In the genomic region with DNA sequence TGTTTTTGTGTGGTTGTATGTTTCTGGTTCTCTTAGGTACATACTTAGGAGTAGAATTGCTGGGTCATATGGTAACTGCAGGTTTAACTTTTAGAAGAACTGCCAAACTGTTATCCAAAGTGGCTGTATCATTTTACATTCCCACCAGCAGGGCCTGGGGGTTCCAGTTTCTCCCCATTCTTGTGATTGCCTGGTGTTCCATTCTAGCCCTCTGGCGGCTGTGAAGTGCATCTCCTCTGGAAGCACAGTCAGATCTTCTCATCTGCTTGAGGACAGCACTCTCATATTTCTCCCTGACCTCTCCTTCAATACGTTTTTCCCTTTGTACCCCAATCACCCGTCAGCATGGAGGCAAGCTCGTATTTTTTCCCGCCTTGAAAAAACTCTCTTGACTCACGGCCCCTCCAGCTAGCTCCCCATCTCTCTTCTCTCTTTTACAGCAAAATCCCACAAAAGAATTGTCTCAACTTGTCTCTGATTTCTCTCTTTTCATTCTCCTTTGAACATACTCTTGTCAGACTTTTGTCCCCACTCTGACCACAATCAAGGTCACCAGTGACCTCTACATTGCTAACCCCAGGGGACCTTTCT, we compare ENCODE assay signal across 11 cellular contexts. TPM values are rescaled to one million over a fixed set of nuclear protein-coding genes. Genes with fewer than 3 reads are reported as not detected.
DNase-seq lines count a peak whose midpoint lies in the region; ATAC-seq, FAIRE-seq and TF ChIP-seq lines count a peak whose summit lies in the region.
"Had no signal": no experiment of that assay in that cellular context is flagged by ENCODE, and none has a peak within 500 bp of the region (broad histone marks: within the 10 kb centered on the region; RNA-seq: fewer than 3 reads in every experiment).

No MANE protein-coding gene starts in this region.

- H3K4me1 Mint-ChIP-seq in CD4-positive, alpha-beta memory T cell: peaks cover 0 to 4% (median 0%) of the 10 kb centered on the region in 4 donors
- peaks cover 0 to 5% (median 0%) of the 10 kb centered on the region in 3 donors for H3K4me1 Mint-ChIP-seq in T-cell

- CTCF ChIA-PET in HepG2 (lab: Yijun Ruan, JAX; ENCODE audit: low intra/inter-chr PET ratio, low total read pairs) (interaction anchor here (1.1 to 3.0 kb wide), 3 partner anchors 54 to 249 kb away, joined by 3 to 48 read pairs (median 4); a partner anchor contains a TSS), T-cell (lab: Charles Lee) (no interaction called here)
- CTCF ChIA-PET in CD4-positive, alpha-beta memory T cell (lab: Charles Lee; ENCODE audit: partially characterized antibody): no interaction called here

- H3K36me3 ChIP-seq in HepG2 (replicated peaks in 1 of 2; ENCODE audit: control insufficient read depth in 1 of 2, insufficient read depth in 2 of 2, low read length in 2 of 2) (no peaks in the 10 kb centered on the region; a peak in 1 of 5 replicates), right lobe of liver (no peaks in the 10 kb centered on the region), esophagus muscularis mucosa (no peaks in the 10 kb centered on the region)
- no peaks in the 10 kb centered on the region for H3K36me3 ChIP-seq in CD4-positive, alpha-beta memory T cell (ENCODE audit: insufficient read depth, low read length)
- H3K36me3 ChIP-seq: pancreas had no signal

- H3K27ac Mint-ChIP-seq in CD4-positive, alpha-beta memory T cell: peak overlapping the region in 1 of 7 donors; percentile 6
- H3K27ac Mint-ChIP-seq in T-cell: no peak overlapping the region

- H3K36me3 Mint-ChIP-seq in CD4-positive, alpha-beta memory T cell: no peaks in the 10 kb centered on the region
- H3K36me3 Mint-ChIP-seq in T-cell: no peaks in the 10 kb centered on the region

- BruUV-seq in HepG2 (replicated peaks; lab: Mats Ljungman, UMichigan): no TSS peak

- no peak overlapping the region for H3K4me2 ChIP-seq in HepG2 (ENCODE audit: low read depth, low read length)

- no peaks in the 10 kb centered on the region for H3K79me2 ChIP-seq in HepG2 (ENCODE audit: insufficient read depth, low read length)

- no peak overlapping the region for H3K27ac ChIP-seq in HepG2 (ENCODE audit: extremely low read length, insufficient read depth, low read length)
- H3K27ac ChIP-seq in right lobe of liver: no peak overlapping the region
- H3K27ac ChIP-seq in esophagus muscularis mucosa (replicated peaks in 1 of 4): no peak overlapping the region
- H3K27ac ChIP-seq in CD4-positive, alpha-beta memory T cell (ENCODE audit: low read depth, low read length): no peak overlapping the region
- H3K27ac ChIP-seq: pancreas had no signal

- no peak overlapping the region for H3K4me3 ChIP-seq in HepG2 (replicated peaks in 1 of 3; ENCODE audit: insufficient read depth in 1 of 3, low read depth in 2 of 3, low read length in 3 of 3)
- H3K4me3 ChIP-seq in right lobe of liver: no peak overlapping the region
- no peak overlapping the region for H3K4me3 ChIP-seq in esophagus muscularis mucosa
- no peak overlapping the region for H3K4me3 ChIP-seq in CD4-positive, alpha-beta memory T cell (ENCODE audit: low read length in 2 of 2)
- H3K4me3 ChIP-seq: pancreas had no signal

- peak; percentile 84 for FAIRE-seq in HepG2 (lab: Jason Lieb, UNC)
- FAIRE-seq: G401.6, pancreas had no signal

- H3K27me3 ChIP-seq in HepG2 (ENCODE audit: control insufficient read depth in 1 of 2, insufficient read depth in 2 of 2, low read length in 2 of 2): peaks cover 9 to 18% of the 10 kb centered on the region in 2 experiments; a peak in 4 of 5 replicates
- no peaks in the 10 kb centered on the region for H3K27me3 ChIP-seq in right lobe of liver
- peaks cover 0 to 7% (median 0%) of the 10 kb centered on the region in 4 donors for H3K27me3 ChIP-seq in esophagus muscularis mucosa
- no peaks in the 10 kb centered on the region for H3K27me3 ChIP-seq in CD4-positive, alpha-beta memory T cell (ENCODE audit: insufficient read depth, low read length)
- H3K27me3 ChIP-seq: pancreas had no signal

- H3K27me3 Mint-ChIP-seq in CD4-positive, alpha-beta memory T cell: peaks cover 9 to 33% of the 10 kb centered on the region in 2 donors
- peaks cover 35 to 47% of the 10 kb centered on the region in 2 donors for H3K27me3 Mint-ChIP-seq in T-cell

- TF ChIP-seq EP300 in HepG2 (IDR thresholded peaks at IDR 0.05; ENCODE audit: low read depth in 2 of 2, low read length in 2 of 2) (no peak), HepG2 (CRISPR knock-in tag; IDR thresholded peaks at IDR 0.05; ENCODE audit: borderline replicate concordance) (no peak), esophagus muscularis mucosa (IDR thresholded peaks at IDR 0.05) (no peak)

- H3K9ac ChIP-seq in HepG2 (ENCODE audit: insufficient read depth, low read depth, low read length): no peak overlapping the region

- TF ChIP-seq POLR2A in HepG2 (IDR thresholded peaks at IDR 0.05; ENCODE audit: insufficient read depth in 1 of 2, low read depth in 2 of 2, low read length in 2 of 2) (no peak), right lobe of liver (IDR thresholded peaks at IDR 0.05) (no peak), esophagus muscularis mucosa (IDR thresholded peaks at IDR 0.05; ENCODE audit: low read depth) (no peak)

- ATAC-seq in HepG2 (peak; percentile 28), right lobe of liver (no peak), GM21737 (IDR thresholded peaks at IDR 0.05; ENCODE audit: unreplicated experiment) (no peak), T-cell (replicated peaks in 1 of 4) (no peak)
- ATAC-seq: pancreas had no signal

- in situ Hi-C loops in HepG2 (cut with HindIII; ENCODE audit: extremely low pct_ligation_motif_present, low pct_unique_long_range_greater_than_20kb): loop anchor here (5.0 to 10.0 kb wide), 5 partner anchors 53 to 625 kb away; a partner anchor contains a TSS

- H3K9me3 Mint-ChIP-seq in CD4-positive, alpha-beta memory T cell: no peaks in the 10 kb centered on the region
- H3K9me3 Mint-ChIP-seq in T-cell: no peaks in the 10 kb centered on the region

- TF ChIP-seq CTCF in HepG2 (CRISPR knock-in tag; IDR thresholded peaks at IDR 0.05) (peak; percentile 51), right lobe of liver (IDR thresholded peaks at IDR 0.05) (no peak), esophagus muscularis mucosa (IDR thresholded peaks at IDR 0.05) (peak in 1 of 3 experiments; percentile 18)

- H3K9me3 ChIP-seq in HepG2 (ENCODE audit: low read length) (no peaks in the 10 kb centered on the region), right lobe of liver (no peaks in the 10 kb centered on the region), esophagus muscularis mucosa (no peaks in the 10 kb centered on the region)
- no peaks in the 10 kb centered on the region for H3K9me3 ChIP-seq in CD4-positive, alpha-beta memory T cell (ENCODE audit: control insufficient read depth in 1 of 2, low read length in 2 of 2)
- H3K9me3 ChIP-seq: pancreas had no signal

- H4K20me1 ChIP-seq in HepG2 (ENCODE audit: insufficient read depth, low read length): peaks cover 17% of the 10 kb centered on the region; the same call in 1 of the 2 replicates

- WGBS in HepG2 (ENCODE audit: low lambda C conversion rate): 8% methylated on average over 6 of the region's 6 CpGs
- WGBS in right lobe of liver (ENCODE audit: insufficient coverage, low coverage, low lambda C conversion rate, missing lambda C conversion rate): 57% methylated on average over 6 of the region's 6 CpGs
- WGBS in esophagus muscularis mucosa: 73% methylated on average over 6 of the region's 6 CpGs

- H2AFZ ChIP-seq in HepG2 (ENCODE audit: low read length): no peak overlapping the region

- intact Hi-C loops in HepG2 (cut with micrococcal nuclease; ENCODE audit: unreplicated experiment): loop anchor here (10.0 kb wide), 1 partner anchor 185 kb away; no protein-coding TSS in a partner anchor
- intact Hi-C loops in right lobe of liver (cut with DNase I): loop anchor here (5.0 to 10.0 kb wide), 6 partner anchors 55 to 633 kb away; no protein-coding TSS in a partner anchor
- intact Hi-C loops in esophagus muscularis mucosa (cut with DNase I): loop anchor here (5.0 to 10.0 kb wide), 4 partner anchors 185 to 628 kb away; a partner anchor contains a TSS
- intact Hi-C loops in CD4-positive, alpha-beta memory T cell (cut with micrococcal nuclease): loop anchor here (5.0 kb wide), 1 partner anchor 248 kb away; a partner anchor contains a TSS

- no peak overlapping the region for H3K4me3 Mint-ChIP-seq in CD4-positive, alpha-beta memory T cell
- no peak overlapping the region for H3K4me3 Mint-ChIP-seq in T-cell

- peaks cover 41% of the 10 kb centered on the region for H3K4me1 ChIP-seq in HepG2 (ENCODE audit: insufficient read depth, low read length)
- peaks cover 0 to 3% (median 0%) of the 10 kb centered on the region in 4 donors for H3K4me1 ChIP-seq in right lobe of liver
- H3K4me1 ChIP-seq in esophagus muscularis mucosa: peaks cover 3 to 21% (median 18%) of the 10 kb centered on the region in 4 donors
- peaks cover 7% of the 10 kb centered on the region for H3K4me1 ChIP-seq in CD4-positive, alpha-beta memory T cell (ENCODE audit: insufficient read depth, low read length)
- H3K4me1 ChIP-seq: pancreas had no signal

- TF ChIP-seq RAD21 in HepG2 (CRISPR knock-in tag; IDR thresholded peaks at IDR 0.05): no peak

- peak; percentile 74 for DNase-seq in HepG2 (ENCODE audit: low spot score)
- DNase-seq in right lobe of liver: no peak
- peak; percentile 63 for DNase-seq in RPMI7951 (ENCODE audit: low read depth)
- peak; percentile 53 for DNase-seq in esophagus muscularis mucosa (ENCODE audit: extremely low spot score)
- DNase-seq in SKM-1 (lab: John Stamatoyannopoulos, UW; ENCODE audit: unreplicated experiment): no peak
- DNase-seq in CD4-positive, alpha-beta memory T cell: no peak
- DNase-seq in T-cell: no peak
- DNase-seq: substantia nigra had no signal

- POLR2A ChIA-PET in HepG2 (lab: Yijun Ruan, JAX) (no interaction called here), T-cell (lab: Charles Lee) (no interaction called here)
- POLR2A ChIA-PET in CD4-positive, alpha-beta memory T cell (lab: Charles Lee; ENCODE audit: partially characterized antibody): no interaction called here

RNA-seq across cellular contexts. Expression of a gene that starts 56.8 kb away (rescaled TPM):
- total RNA-seq in HepG2 (2016; rRNA removed; fragmentation: Illumina TruSeq; extraction: Trizol) (not detected in 2 replicates), right lobe of liver (1 to 10 TPM in 4 of 6 experiments, under 1 TPM in 2; 0.13 to 5.3 (median 2.1) TPM), esophagus muscularis mucosa (10 to 100 TPM; 13.3 to 70.1 (median 25.4) TPM), T-cell (under 1 TPM in 4 of 5 donors, not detected in 1; 0.44 to 0.76 (median 0.48) TPM)
- total RNA-seq in HepG2 (2016; cell fraction: cytosol; rRNA removed; fragmentation: Illumina TruSeq; extraction: Trizol; ENCODE audit: low read depth): not detected in 2 replicates
- total RNA-seq in HepG2 (2016; cell fraction: insoluble cytoplasmic fraction; rRNA removed; fragmentation: Illumina TruSeq; extraction: Trizol): not detected in 2 replicates
- not detected in 2 replicates for total RNA-seq in HepG2 (2016; cell fraction: membrane; rRNA removed; fragmentation: Illumina TruSeq; extraction: Trizol)
- total RNA-seq in HepG2 (2016; cell fraction: nucleus; rRNA removed; fragmentation: Illumina TruSeq; extraction: Trizol): not detected in 2 replicates
- polyA plus RNA-seq in HepG2 (2011; rRNA removed): not detected in 2 replicates
- polyA plus RNA-seq in HepG2 (2011; cell fraction: cytosol; rRNA removed): not detected in 2 replicates
- polyA plus RNA-seq in HepG2 (2011; cell fraction: nucleus; rRNA removed): not detected in 2 replicates
- not detected in 2 replicates for polyA plus RNA-seq in HepG2 (2012)
- polyA plus RNA-seq in HepG2 (2016; cell fraction: cytosol; fragmentation: Illumina TruSeq; extraction: Trizol; ENCODE audit: low read depth): not detected in 2 replicates
- not detected in 2 replicates for polyA plus RNA-seq in HepG2 (2016; cell fraction: insoluble cytoplasmic fraction; fragmentation: Illumina TruSeq; extraction: Trizol; ENCODE audit: low read depth)
- polyA plus RNA-seq in HepG2 (2016; cell fraction: membrane; fragmentation: Illumina TruSeq; extraction: Trizol; ENCODE audit: low read depth): not detected in 2 replicates
- polyA plus RNA-seq in HepG2 (2016; cell fraction: nucleus; fragmentation: Illumina TruSeq; extraction: Trizol; ENCODE audit: insufficient read depth, low read depth): not detected in 2 replicates
- 0.28 TPM in 1 of 2 replicates, not detected in the other for polyA minus RNA-seq in HepG2 (2011; rRNA and poly(A)+ RNA removed; ENCODE audit: low replicate concordance)
- not detected in 2 replicates for polyA minus RNA-seq in HepG2 (2011; cell fraction: cytosol; rRNA and poly(A)+ RNA removed)
- polyA minus RNA-seq in HepG2 (2011; cell fraction: nucleus; rRNA and poly(A)+ RNA removed): not detected in 2 replicates
- 949 and 1,053 TPM in 2 replicates for total RNA-seq in RPMI7951 (2014; rRNA removed; shearing (Covaris generic))
- not detected for total RNA-seq in CD4-positive, alpha-beta memory T cell
- not detected for polyA plus RNA-seq in CD4-positive, alpha-beta memory T cell

Comparison
In these comparisons a context has a peak if more than half of its experiments do, and no peak if none do; other contexts are left out.
1. DNase-seq: peak in HepG2 (single experiment), RPMI7951 (single experiment) and esophagus muscularis mucosa (single experiment); none in right lobe of liver (0 of 3), SKM-1 (single experiment), CD4-positive, alpha-beta memory T cell (0 of 5) and T-cell (0 of 34).
2. RNA of a gene that starts 56.8 kb away (total RNA-seq): 949 to 1,053 TPM in RPMI7951; 13.3 to 70.1 TPM in esophagus muscularis mucosa, 0.13 to 5.3 TPM in right lobe of liver, 0.44 to 0.76 TPM in T-cell, not detected in HepG2 and not detected in CD4-positive, alpha-beta memory T cell; every median in the first group is over 10 times any median in the second.